Comparison of ENCODE assay signal across 8 cellular contexts in the genomic region with DNA sequence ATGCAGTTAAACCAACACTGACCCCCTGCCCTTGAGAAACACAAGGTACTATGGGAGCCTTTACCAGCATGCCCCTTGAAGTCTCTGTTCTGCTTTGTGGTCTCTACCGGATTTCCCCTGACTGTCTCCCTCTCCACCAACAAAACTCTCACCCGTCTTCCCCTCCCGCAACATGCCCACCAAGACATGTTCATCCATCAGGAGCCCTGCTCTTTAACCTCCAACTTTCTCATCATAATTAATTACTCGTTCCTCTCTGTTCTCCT. TPM values are rescaled to one million over a fixed set of nuclear protein-coding genes. Genes with fewer than 3 reads are reported as not detected.
A peak's percentile ranks its signal among the peaks of the same experiment; 100 is the strongest.
DNase-seq lines count a peak whose midpoint lies in the region; ATAC-seq lines count a peak whose summit lies in the region.

No MANE protein-coding gene starts in this region.

- ATAC-seq in GM21526 (IDR thresholded peaks at IDR 0.05; ENCODE audit: low FRiP score, unreplicated experiment): peak; percentile 45
- peak; percentile 55 for ATAC-seq in stimulated activated naive CD8-positive, alpha-beta T cell treated with anti-CD3 and anti-CD28 coated beads, Interleukin-15, Interleukin-2, amounts not matched to agents 100 U/mL and 50 U/mL, for 24 hours

- H3K27ac Mint-ChIP-seq in activated naive CD8-positive, alpha-beta T cell treated with anti-CD3 and anti-CD28 coated beads for 36 hours: peak overlapping the region; percentile 97

- H3K36me3 ChIP-seq in iPS-18a (ENCODE audit: control insufficient read depth, low read depth, low read length): peaks cover 19% of the 10 kb centered on the region

- peaks cover 11% of the 10 kb centered on the region for H3K4me1 Mint-ChIP-seq in activated naive CD8-positive, alpha-beta T cell treated with anti-CD3 and anti-CD28 coated beads for 36 hours

- in situ Hi-C loops in KBM-7 (cut with MboI; ENCODE audit: low pct_unique_long_range_greater_than_20kb, low sequenced_read_pairs): no loop called here

- peak overlapping the region; percentile 93 for H3K9ac ChIP-seq in iPS-18a (ENCODE audit: low read length)

- peak overlapping the region; percentile 98 for H3K27ac ChIP-seq in iPS-18a (ENCODE audit: low read length)

- peak; percentile 6 for DNase-seq in GM03348 (ENCODE audit: low spot score)
- DNase-seq in KBM-7: peak; percentile 80
- DNase-seq in activated naive CD8-positive, alpha-beta T cell treated with anti-CD3 and anti-CD28 coated beads for 36 hours: peak; percentile 18
- peak; percentile 33 for DNase-seq in stimulated activated naive CD8-positive, alpha-beta T cell treated with anti-CD3 and anti-CD28 coated beads, Interleukin-15, Interleukin-2, amounts not matched to agents 100 U/mL and 50 U/mL, for 24 hours
- no peak for DNase-seq in amniotic stem cell (lab: John Stamatoyannopoulos, UW)
- DNase-seq in NK-92 (lab: John Stamatoyannopoulos, UW; ENCODE audit: unreplicated experiment): no peak

- no peaks in the 10 kb centered on the region for H3K27me3 ChIP-seq in iPS-18a (ENCODE audit: control insufficient read depth, insufficient read depth, low read length)

- H3K4me3 Mint-ChIP-seq in activated naive CD8-positive, alpha-beta T cell treated with anti-CD3 and anti-CD28 coated beads for 36 hours: peak overlapping the region; percentile 87

- H3K4me1 ChIP-seq in iPS-18a (ENCODE audit: control insufficient read depth, low read depth, low read length): peaks cover 3% of the 10 kb centered on the region

- no peaks in the 10 kb centered on the region for H3K27me3 Mint-ChIP-seq in activated naive CD8-positive, alpha-beta T cell treated with anti-CD3 and anti-CD28 coated beads for 36 hours

- H3K4me3 ChIP-seq in iPS-18a (ENCODE audit: low read length): peak overlapping the region; percentile 99

- H3K36me3 Mint-ChIP-seq in activated naive CD8-positive, alpha-beta T cell treated with anti-CD3 and anti-CD28 coated beads for 36 hours: peaks cover 26% of the 10 kb centered on the region

- H3K9me3 Mint-ChIP-seq in activated naive CD8-positive, alpha-beta T cell treated with anti-CD3 and anti-CD28 coated beads for 36 hours: peaks cover 2% of the 10 kb centered on the region

- H3K9me3 ChIP-seq in iPS-18a (ENCODE audit: control insufficient read depth, low read depth, low read length): no peaks in the 10 kb centered on the region

RNA-seq across cellular contexts. Expression of gene ZNF165, which starts 1.1 kb away (rescaled TPM):
- total RNA-seq in activated naive CD8-positive, alpha-beta T cell treated with anti-CD3 and anti-CD28 coated beads for 36 hours: 1 to 10 TPM; 4.3 TPM

RNA-seq across cellular contexts. Expression of gene ZSCAN16, which starts 43.0 kb away (rescaled TPM):
- 1 to 10 TPM; 2.9 to 3.3 TPM for total RNA-seq in activated naive CD8-positive, alpha-beta T cell treated with anti-CD3 and anti-CD28 coated beads for 36 hours

Comparison
In these comparisons a context has a peak if more than half of its experiments do, and no peak if none do; other contexts are left out.
1. DNase-seq: peak in GM03348 (single experiment), KBM-7 (single experiment), activated naive CD8-positive, alpha-beta T cell treated with anti-CD3 and anti-CD28 coated beads for 36 hours (single experiment) and stimulated activated naive CD8-positive, alpha-beta T cell treated with anti-CD3 and anti-CD28 coated beads, Interleukin-15, Interleukin-2, amounts not matched to agents 100 U/mL and 50 U/mL, for 24 hours (single experiment); none in amniotic stem cell (single experiment) and NK-92 (single experiment).